Comparison of ENCODE assay signal across 15 cellular contexts in the genomic region with DNA sequence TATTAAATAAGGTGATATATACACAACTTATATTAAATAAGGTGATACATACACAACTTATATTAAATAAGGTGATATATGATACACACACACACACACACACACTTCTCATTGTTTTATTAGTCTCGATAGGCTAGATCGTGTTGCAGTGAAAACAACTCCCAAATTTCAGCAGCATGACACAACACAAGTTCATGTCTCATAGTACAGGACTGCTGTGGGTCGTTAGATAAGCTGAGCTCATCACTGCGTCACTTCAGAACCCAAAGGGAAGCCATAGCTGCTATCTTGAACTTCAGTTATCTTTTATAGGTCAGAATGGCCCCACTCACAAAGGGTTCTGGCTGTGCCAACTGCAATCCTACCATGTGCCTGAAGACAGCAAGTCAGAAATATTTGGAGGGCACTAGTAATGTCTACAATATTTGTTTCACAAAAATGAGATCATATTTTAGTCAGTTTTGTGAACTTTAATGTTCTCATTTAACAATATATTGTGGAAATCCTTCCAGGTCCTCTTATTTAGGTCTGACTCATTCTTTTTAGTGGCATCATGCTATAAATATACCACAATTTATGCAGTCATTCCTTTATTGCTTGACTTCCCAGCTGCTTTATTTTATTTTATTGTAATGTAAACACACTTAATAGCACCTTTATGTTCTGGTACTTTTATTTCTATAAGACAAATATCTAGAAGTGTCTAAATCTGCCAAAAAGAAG.
DNase-seq lines count a peak whose midpoint lies in the region; FAIRE-seq and TF ChIP-seq lines count a peak whose summit lies in the region.
"Had no signal": no experiment of that assay in that cellular context is flagged by ENCODE, and none has a peak within 500 bp of the region (broad histone marks: within the 10 kb centered on the region; RNA-seq: fewer than 3 reads in every experiment).

No MANE protein-coding gene starts in this region.

- no peaks in the 10 kb centered on the region for H3K9me3 ChIP-seq in tibial nerve

- TF ChIP-seq POLR2A in H54 (IDR thresholded peaks at IDR 0.05; ENCODE audit: low read depth, low read length) (no peak), tibial nerve (IDR thresholded peaks at IDR 0.05) (no peak)

- H3K4me3 ChIP-seq in fibroblast of pulmonary artery (replicated peaks; ENCODE audit: low read depth, low read length), result no peak overlapping the region
- no peak overlapping the region for H3K4me3 ChIP-seq in tibial nerve

- no peaks in the 10 kb centered on the region for H3K36me3 Mint-ChIP-seq in activated naive CD4-positive, alpha-beta T cell treated with anti-CD3 and anti-CD28 coated beads, Interleukin-2, amount 10 ng/mL, durations not matched to agents 7 days and 5 days
- H3K36me3 Mint-ChIP-seq: activated CD8-positive, alpha-beta memory T cell treated with anti-CD3 and anti-CD28 coated beads, Interleukin-2, amount 10 ng/mL, durations not matched to agents 7 days and 5 days had no signal

- TF ChIP-seq EP300 in tibial nerve (IDR thresholded peaks at IDR 0.05), result no peak

- TF ChIP-seq CTCF in fibroblast of pulmonary artery (IDR thresholded peaks at IDR 0.05; ENCODE audit: low read length, missing control alignments) (no peak), tibial nerve (IDR thresholded peaks at IDR 0.05) (no peak)

- no peaks in the 10 kb centered on the region for H3K9me3 Mint-ChIP-seq in activated naive CD4-positive, alpha-beta T cell treated with anti-CD3 and anti-CD28 coated beads, Interleukin-2, amount 10 ng/mL, durations not matched to agents 7 days and 5 days
- H3K9me3 Mint-ChIP-seq: activated B cell treated with CpG ODN at 0.5 μM for 24 hours, nephron progenitor cell had no signal

- peaks cover 28% of the 10 kb centered on the region for H3K27me3 Mint-ChIP-seq in activated naive CD4-positive, alpha-beta T cell treated with anti-CD3 and anti-CD28 coated beads, Interleukin-2, amount 10 ng/mL, durations not matched to agents 7 days and 5 days

- DNase-seq in A172 (ENCODE audit: low spot score) (peak; percentile 60), H54 (ENCODE audit: insufficient read length, low spot score) (peak; percentile 42), RPMI7951 (ENCODE audit: low read depth) (peak; percentile 15), fibroblast of pulmonary artery (ENCODE audit: low read depth) (peak; percentile 72), T1000 (lab: John Stamatoyannopoulos, UW) (no peak), NCI-H82 (lab: John Stamatoyannopoulos, UW) (no peak), tibial nerve (ENCODE audit: low spot score in 2 of 2) (no peak)
- DNase-seq in activated naive CD4-positive, alpha-beta T cell treated with anti-CD3 and anti-CD28 coated beads, Interleukin-2, amount 10 ng/mL, durations not matched to agents 7 days and 5 days, result no peak
- DNase-seq: activated B cell treated with CpG ODN at 0.5 μM for 24 hours; activated CD8-positive, alpha-beta memory T cell treated with anti-CD3 and anti-CD28 coated beads, Interleukin-2, amount 10 ng/mL, durations not matched to agents 7 days and 5 days; activated gamma-delta T cell; Calu3; nephron progenitor cell; stimulated activated CD4-positive, alpha-beta T cell treated with anti-CD3 and anti-CD28 coated beads, Interleukin-2, amount 100 ng/mL, for 24 hours had no signal

- no peaks in the 10 kb centered on the region for H3K36me3 ChIP-seq in tibial nerve

- CTCF ChIA-PET in activated naive CD4-positive, alpha-beta T cell treated with anti-CD3 and anti-CD28 coated beads, Interleukin-2, amount 10 ng/mL, durations not matched to agents 7 days and 5 days (lab: Charles Lee), result no interaction called here

- H3K4me1 ChIP-seq in tibial nerve, result no peaks in the 10 kb centered on the region

- H3K4me1 Mint-ChIP-seq in activated naive CD4-positive, alpha-beta T cell treated with anti-CD3 and anti-CD28 coated beads, Interleukin-2, amount 10 ng/mL, durations not matched to agents 7 days and 5 days, result no peaks in the 10 kb centered on the region
- H3K4me1 Mint-ChIP-seq: activated B cell treated with CpG ODN at 0.5 μM for 24 hours; activated CD8-positive, alpha-beta memory T cell treated with anti-CD3 and anti-CD28 coated beads, Interleukin-2, amount 10 ng/mL, durations not matched to agents 7 days and 5 days had no signal

- peak; percentile 89 for FAIRE-seq in H54 (lab: Jason Lieb, UNC)
- FAIRE-seq: HepG2 had no signal

- peaks cover 0 to 17% of the 10 kb centered on the region in 2 donors for H3K27me3 ChIP-seq in tibial nerve

- H3K27ac ChIP-seq in tibial nerve, result no peak overlapping the region

- WGBS in tibial nerve, 2 donors, result 69 to 74% methylated on average over 4 of the region's 4 CpGs

- no peak overlapping the region for H3K27ac Mint-ChIP-seq in activated naive CD4-positive, alpha-beta T cell treated with anti-CD3 and anti-CD28 coated beads, Interleukin-2, amount 10 ng/mL, durations not matched to agents 7 days and 5 days
- H3K27ac Mint-ChIP-seq: activated B cell treated with CpG ODN at 0.5 μM for 24 hours; activated CD8-positive, alpha-beta memory T cell treated with anti-CD3 and anti-CD28 coated beads, Interleukin-2, amount 10 ng/mL, durations not matched to agents 7 days and 5 days; nephron progenitor cell had no signal

- no peak overlapping the region for H3K4me3 Mint-ChIP-seq in activated naive CD4-positive, alpha-beta T cell treated with anti-CD3 and anti-CD28 coated beads, Interleukin-2, amount 10 ng/mL, durations not matched to agents 7 days and 5 days
- H3K4me3 Mint-ChIP-seq: activated B cell treated with CpG ODN at 0.5 μM for 24 hours; activated CD8-positive, alpha-beta memory T cell treated with anti-CD3 and anti-CD28 coated beads, Interleukin-2, amount 10 ng/mL, durations not matched to agents 7 days and 5 days; nephron progenitor cell had no signal

Comparison
In these comparisons a context has a peak if more than half of its experiments do, and no peak if none do; other contexts are left out.
1. DNase-seq: peak in A172 (single experiment), H54 (single experiment), RPMI7951 (single experiment) and fibroblast of pulmonary artery (single experiment); none in T1000 (single experiment), activated naive CD4-positive, alpha-beta T cell treated with anti-CD3 and anti-CD28 coated beads, Interleukin-2, amount 10 ng/mL, durations not matched to agents 7 days and 5 days (single experiment), NCI-H82 (single experiment) and tibial nerve (0 of 2).